In genomic region chr3:161371441-161372320, GRCh38 we compare ENCODE assay signal across 9 cellular contexts. TPM values are rescaled to one million over a fixed set of nuclear protein-coding genes. Genes with fewer than 3 reads are reported as not detected.
A peak's percentile ranks its signal among the peaks of the same experiment; 100 is the strongest.
DNase-seq lines count a peak whose midpoint lies in the region; ATAC-seq and TF ChIP-seq lines count a peak whose summit lies in the region.
"Had no signal": no experiment of that assay in that cellular context is flagged by ENCODE, and none has a peak within 500 bp of the region (broad histone marks: within the 10 kb centered on the region; RNA-seq: fewer than 3 reads in every experiment).

Gene SPTSSB, minus strand, starts transcription at chr3:161371517. Its CDS starts 25,194 bp downstream, at chr3:161346323.

- no peak within 1 kb of the TSS for H3K27ac ChIP-seq in naive thymus-derived CD4-positive, alpha-beta T cell (ENCODE audit: low read depth, low read length)
- H3K27ac ChIP-seq in thyroid gland: peak within 1 kb of the TSS in 1 of 3 donors; percentile 2

- POLR2A ChIA-PET in naive thymus-derived CD4-positive, alpha-beta T cell (lab: Charles Lee): interaction anchor here (0.7 to 1.3 kb wide), 3 partner anchors 22 to 60 kb away, joined by 3 read pairs; no protein-coding TSS in a partner anchor

- peak; percentile 40 for ATAC-seq in HG02973 (IDR thresholded peaks at IDR 0.05; ENCODE audit: unreplicated experiment)
- ATAC-seq in naive thymus-derived CD4-positive, alpha-beta T cell: peak; percentile 75

- H3K36me3 Mint-ChIP-seq in naive thymus-derived CD4-positive, alpha-beta T cell: no peaks in the 10 kb centered on the region

- TF ChIP-seq POLR2A in thyroid gland (IDR thresholded peaks at IDR 0.05): no peak

- peak within 1 kb of the TSS; percentile 79 to 93 (median 88) for H3K4me3 Mint-ChIP-seq in naive thymus-derived CD4-positive, alpha-beta T cell

- DNase-seq in NCI-H1436 (lab: John Stamatoyannopoulos, UW) (peak; percentile 16), NCI-H1436 treated with DMSO at 0.1 percent for 48 hours (lab: John Stamatoyannopoulos, UW) (no peak), NCI-H526 treated with DMSO at 0.1 percent for 48 hours (lab: John Stamatoyannopoulos, UW) (peak; percentile 63), fibroblast of gingiva (ENCODE audit: low read depth) (peak; percentile 19), thyroid gland (peak; percentile 6 to 34)
- DNase-seq in activated T-cell treated with anti-CD3 and anti-CD28 coated beads, Interleukin-2, amount 50 U/mL, for 48 hours: peak; percentile 65 to 66
- DNase-seq in naive thymus-derived CD4-positive, alpha-beta T cell: peak; percentile 21 to 57 (median 43)
- DNase-seq: DND-41 had no signal

- peaks cover 6 to 84% (median 22%) of the 10 kb centered on the region in 5 donors for H3K27me3 Mint-ChIP-seq in naive thymus-derived CD4-positive, alpha-beta T cell

- H3K4me1 ChIP-seq in naive thymus-derived CD4-positive, alpha-beta T cell (ENCODE audit: control insufficient read depth in 2 of 2, insufficient read depth in 2 of 2, low read length in 2 of 2): peaks cover 7% of the 10 kb centered on the region in 2 donors
- H3K4me1 ChIP-seq in thyroid gland: peaks cover 7 to 17% of the 10 kb centered on the region in 2 donors

- H3K27me3 ChIP-seq in naive thymus-derived CD4-positive, alpha-beta T cell (ENCODE audit: control insufficient read depth in 2 of 2, insufficient read depth in 2 of 2, low read length in 2 of 2): peaks cover 0 to 15% of the 10 kb centered on the region in 2 donors
- H3K27me3 ChIP-seq in thyroid gland: no peaks in the 10 kb centered on the region

- H3K9me3 ChIP-seq in naive thymus-derived CD4-positive, alpha-beta T cell (ENCODE audit: control insufficient read depth in 2 of 3, low read length in 3 of 3): no peaks in the 10 kb centered on the region
- no peaks in the 10 kb centered on the region for H3K9me3 ChIP-seq in thyroid gland

- H3K4me3 ChIP-seq in naive thymus-derived CD4-positive, alpha-beta T cell (ENCODE audit: low read length): peak within 1 kb of the TSS; percentile 68
- peak within 1 kb of the TSS in 2 of 3 donors; percentile 17 to 33 for H3K4me3 ChIP-seq in thyroid gland (replicated peaks in 1 of 3)

- no peaks in the 10 kb centered on the region for H3K9me3 Mint-ChIP-seq in naive thymus-derived CD4-positive, alpha-beta T cell

- TF ChIP-seq CTCF in thyroid gland (IDR thresholded peaks at IDR 0.05): no peak

- WGBS in thyroid gland, 2 donors: 1% methylated on average over 38 to 43 of the region's 53 CpGs

- H3K4me1 Mint-ChIP-seq in naive thymus-derived CD4-positive, alpha-beta T cell: peaks cover 7 to 21% (median 18%) of the 10 kb centered on the region in 7 donors

- H3K27ac Mint-ChIP-seq in naive thymus-derived CD4-positive, alpha-beta T cell: peak within 1 kb of the TSS in 3 of 9 donors; percentile 46 to 64 (median 57)

- H3K36me3 ChIP-seq in naive thymus-derived CD4-positive, alpha-beta T cell (ENCODE audit: control insufficient read depth in 2 of 3, insufficient read depth in 3 of 3, low read length in 3 of 3): no peaks in the 10 kb centered on the region
- H3K36me3 ChIP-seq in thyroid gland: no peaks in the 10 kb centered on the region

- intact Hi-C loops in naive thymus-derived CD4-positive, alpha-beta T cell (cut with micrococcal nuclease): loop anchor here in 1 of 2 donors (1.0 to 10.0 kb wide), 9 partner anchors 13 to 927 kb away; partner anchors contain the start of genes KPNA4, PPM1L and TRIM59
- intact Hi-C loops in thyroid gland (cut with DNase I): no loop called here

- CTCF ChIA-PET in naive thymus-derived CD4-positive, alpha-beta T cell (lab: Charles Lee): interaction anchor here (0.9 to 1.4 kb wide), 4 partner anchors 14 to 58 kb away, joined by 3 to 7 read pairs (median 3); no protein-coding TSS in a partner anchor

RNA-seq across cellular contexts. Expression of gene SPTSSB, which starts in this region (rescaled TPM):
- 1 to 10 TPM in 1 of 5 experiments, under 1 TPM in 1, not detected in 3; 0.34 to 1.6 TPM for total RNA-seq in naive thymus-derived CD4-positive, alpha-beta T cell
- polyA plus RNA-seq in naive thymus-derived CD4-positive, alpha-beta T cell: not detected
- total RNA-seq in thyroid gland: not detected

Comparison
In these comparisons a context has a peak if more than half of its experiments do, and no peak if none do; other contexts are left out.
1. Peak in DNase-seq and H3K4me3 ChIP-seq in thyroid gland; RNA of the gene not detected or under 1 TPM.